24 cellular contexts compared by ENCODE assay signal in the genomic region with DNA sequence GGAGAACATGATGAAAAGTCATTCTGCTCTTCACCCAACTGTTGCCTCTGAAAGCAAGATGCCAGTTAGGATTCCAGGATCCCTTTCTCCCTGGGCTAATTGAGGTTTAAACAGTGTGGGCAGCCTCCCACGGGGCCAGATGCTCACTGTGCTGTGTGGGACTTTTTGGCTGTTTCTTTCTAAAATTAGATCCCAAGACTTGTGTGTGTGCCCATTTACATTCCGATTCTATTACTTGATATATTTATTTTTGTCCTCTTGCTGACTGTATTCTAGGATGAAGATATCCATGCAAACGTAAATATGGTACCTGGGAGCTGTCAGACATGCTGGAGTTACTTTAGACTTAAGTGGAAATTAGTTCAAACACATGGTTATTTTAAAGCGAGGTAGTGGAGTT. TPM values are rescaled to one million over a fixed set of nuclear protein-coding genes. Genes with fewer than 3 reads are reported as not detected.
A peak's percentile ranks its signal among the peaks of the same experiment; 100 is the strongest.
DNase-seq lines count a peak whose midpoint lies in the region; ATAC-seq, FAIRE-seq and TF ChIP-seq lines count a peak whose summit lies in the region.
"Had no signal": no experiment of that assay in that cellular context is flagged by ENCODE, and none has a peak within 500 bp of the region (broad histone marks: within the 10 kb centered on the region; RNA-seq: fewer than 3 reads in every experiment).

No MANE protein-coding gene starts in this region.

- peak; percentile 33 for DNase-seq in GM04503 (ENCODE audit: low read depth)
- DNase-seq in astrocyte (ENCODE audit: low read depth), result peak; percentile 53
- peak; percentile 42 for DNase-seq in hepatic stellate cell (ENCODE audit: low spot score)
- DNase-seq in activated T-cell treated with anti-CD3 and anti-CD28 coated beads, Interleukin-2, amount 50 U/mL, for 72 hours, result no peak
- DNase-seq in NOMO-1 treated with DMSO at 0.1 percent for 48 hours (lab: John Stamatoyannopoulos, UW; ENCODE audit: unreplicated experiment), result no peak
- DNase-seq: activated CD4-positive, alpha-beta T cell treated with anti-CD3 and anti-CD28 coated beads for 48 hours; activated naive CD8-positive, alpha-beta T cell treated with anti-CD3 and anti-CD28 coated beads, Interleukin-2, amount 10 ng/mL, durations not matched to agents 7 days and 5 days; AML-193; NCI-H1417 treated with DMSO at 0.1 percent for 48 hours; NCI-H69; SHP77; stimulated activated CD4-positive, alpha-beta T cell treated with anti-CD3 and anti-CD28 coated beads, Interleukin-1b, Interleukin-23, amount 100 ng/mL, for 48 hours; stimulated activated naive B cell treated with anti-CD40 and anti-IgM and Interleukin-4, amounts not matched to agents 10 μg/mL and 1 μg/mL and 100 μg/mL, for 72 hours; T-cell had no signal

- H3K4me3 ChIP-seq in astrocyte (ENCODE audit: insufficient read depth, low read depth, low read length) (no peak overlapping the region), stomach smooth muscle (ENCODE audit: low read length in 2 of 2) (no peak overlapping the region)
- H3K4me3 ChIP-seq: tibial nerve had no signal

- peak overlapping the region; percentile 21 for H3K27ac ChIP-seq in astrocyte (ENCODE audit: low read depth, low read length)
- H3K27ac ChIP-seq in stomach smooth muscle (ENCODE audit: low read length), result peak overlapping the region; percentile 55
- H3K27ac ChIP-seq: HL-60, parathyroid adenoma, tibial nerve had no signal

- no peak overlapping the region for H3K4me2 ChIP-seq in astrocyte (ENCODE audit: low read length)

- no peak for ATAC-seq in HG03175 (IDR thresholded peaks at IDR 0.05; ENCODE audit: unreplicated experiment)
- ATAC-seq in activated T-cell treated with anti-CD3 and anti-CD28 coated beads, Interleukin-2, amount 50 U/mL, for 72 hours (replicated peaks in 1 of 2), result no peak
- ATAC-seq: stimulated activated naive B cell treated with anti-CD40 and anti-IgM and Interleukin-4, amounts not matched to agents 10 μg/mL and 1 μg/mL and 100 μg/mL, for 72 hours; T-cell had no signal

- no peaks in the 10 kb centered on the region for H3K27me3 ChIP-seq in astrocyte (ENCODE audit: insufficient read depth, low read length)
- no peaks in the 10 kb centered on the region for H3K27me3 ChIP-seq in stomach smooth muscle (ENCODE audit: control insufficient read depth in 1 of 2, insufficient read depth in 2 of 2, low read length in 2 of 2)
- H3K27me3 ChIP-seq: tibial nerve had no signal

- H3K4me1 ChIP-seq in astrocyte (ENCODE audit: insufficient read depth, low read length) (peaks cover 5% of the 10 kb centered on the region), stomach smooth muscle (ENCODE audit: control insufficient read depth, insufficient read depth, low read length) (peaks cover 38% of the 10 kb centered on the region)
- H3K4me1 ChIP-seq: parathyroid adenoma had no signal

- no peak overlapping the region for H2AFZ ChIP-seq in astrocyte (ENCODE audit: low read depth, low read length)
- H2AFZ ChIP-seq: parathyroid adenoma had no signal

- H4K20me1 ChIP-seq in astrocyte (ENCODE audit: insufficient read depth, low read length), result peaks cover 6% of the 10 kb centered on the region

- H3K27ac Mint-ChIP-seq in astrocyte (ENCODE audit: unreplicated experiment), result no peak overlapping the region
- H3K27ac Mint-ChIP-seq in activated T-cell treated with anti-CD3 and anti-CD28 coated beads, Interleukin-2, amount 50 U/mL, for 72 hours, result no peak overlapping the region
- H3K27ac Mint-ChIP-seq: activated naive CD8-positive, alpha-beta T cell treated with anti-CD3 and anti-CD28 coated beads, Interleukin-2, amount 10 ng/mL, durations not matched to agents 7 days and 5 days; activated T-helper 2 cell treated with anti-CD3 and anti-CD28 coated beads, Interferon-gamma antibody, Interleukin-2, Interleukin-4, amounts not matched to agents 10 μg/mL and 5 μg/mL and 100 μg/mL, durations not matched to agents 14 hours and 24 hours and 36 hours; dendritic cell treated with granulocyte-macrophage colony-stimulating factor and Interleukin-4, amounts not matched to agents 40 ng/mL and 50 ng/mL, for 4 days; stimulated activated naive B cell treated with anti-CD40 and anti-IgM and Interleukin-4, amounts not matched to agents 10 μg/mL and 1 μg/mL and 100 μg/mL, for 72 hours; T-cell had no signal

- TF ChIP-seq CTCF in astrocyte (IDR thresholded peaks at IDR 0.05; ENCODE audit: insufficient read depth, low read depth, low read length), result no peak

- H3K4me3 Mint-ChIP-seq in astrocyte (ENCODE audit: unreplicated experiment), result no peak overlapping the region
- H3K4me3 Mint-ChIP-seq in activated T-cell treated with anti-CD3 and anti-CD28 coated beads, Interleukin-2, amount 50 U/mL, for 72 hours, result no peak overlapping the region
- H3K4me3 Mint-ChIP-seq: activated naive CD8-positive, alpha-beta T cell treated with anti-CD3 and anti-CD28 coated beads, Interleukin-2, amount 10 ng/mL, durations not matched to agents 7 days and 5 days; dendritic cell treated with granulocyte-macrophage colony-stimulating factor and Interleukin-4, amounts not matched to agents 40 ng/mL and 50 ng/mL, for 4 days; stimulated activated naive B cell treated with anti-CD40 and anti-IgM and Interleukin-4, amounts not matched to agents 10 μg/mL and 1 μg/mL and 100 μg/mL, for 72 hours; T-cell had no signal

- no peaks in the 10 kb centered on the region for H3K9me3 Mint-ChIP-seq in astrocyte (ENCODE audit: unreplicated experiment)
- no peaks in the 10 kb centered on the region for H3K9me3 Mint-ChIP-seq in activated T-cell treated with anti-CD3 and anti-CD28 coated beads, Interleukin-2, amount 50 U/mL, for 72 hours
- H3K9me3 Mint-ChIP-seq: activated naive CD8-positive, alpha-beta T cell treated with anti-CD3 and anti-CD28 coated beads, Interleukin-2, amount 10 ng/mL, durations not matched to agents 7 days and 5 days; activated T-helper 2 cell treated with anti-CD3 and anti-CD28 coated beads, Interferon-gamma antibody, Interleukin-2, Interleukin-4, amounts not matched to agents 10 μg/mL and 5 μg/mL and 100 μg/mL, durations not matched to agents 14 hours and 24 hours and 36 hours; dendritic cell treated with granulocyte-macrophage colony-stimulating factor and Interleukin-4, amounts not matched to agents 40 ng/mL and 50 ng/mL, for 4 days; nephron; stimulated activated naive B cell treated with anti-CD40 and anti-IgM and Interleukin-4, amounts not matched to agents 10 μg/mL and 1 μg/mL and 100 μg/mL, for 72 hours; T-cell had no signal

- H3K9ac ChIP-seq in astrocyte (ENCODE audit: low read length) (peak overlapping the region; percentile 16), stomach smooth muscle (ENCODE audit: low read length in 2 of 2) (no peak overlapping the region)
- H3K9ac ChIP-seq: parathyroid adenoma had no signal

- H3K79me2 ChIP-seq in astrocyte (ENCODE audit: insufficient read depth, low read length), result peaks cover 5% of the 10 kb centered on the region

- peaks cover 19% of the 10 kb centered on the region for H3K36me3 Mint-ChIP-seq in astrocyte (ENCODE audit: low read depth, unreplicated experiment)
- H3K36me3 Mint-ChIP-seq in activated T-cell treated with anti-CD3 and anti-CD28 coated beads, Interleukin-2, amount 50 U/mL, for 72 hours (ENCODE audit: insufficient read depth in 2 of 2), result no peaks in the 10 kb centered on the region

- H3K36me3 ChIP-seq in astrocyte (ENCODE audit: insufficient read depth, low read length) (peaks cover 10% of the 10 kb centered on the region), stomach smooth muscle (ENCODE audit: control insufficient read depth in 2 of 2, insufficient read depth in 2 of 2, low read length in 2 of 2) (peaks cover 14 to 16% of the 10 kb centered on the region in 2 donors)

- H3K9me3 ChIP-seq in astrocyte (ENCODE audit: insufficient read depth, low read depth, low read length) (no peaks in the 10 kb centered on the region), stomach smooth muscle (ENCODE audit: control insufficient read depth in 2 of 2, low read length in 2 of 2) (no peaks in the 10 kb centered on the region)
- H3K9me3 ChIP-seq: tibial nerve had no signal

- peaks cover 17% of the 10 kb centered on the region for H3K4me1 Mint-ChIP-seq in astrocyte (ENCODE audit: low read depth, unreplicated experiment)
- H3K4me1 Mint-ChIP-seq in activated T-cell treated with anti-CD3 and anti-CD28 coated beads, Interleukin-2, amount 50 U/mL, for 72 hours (ENCODE audit: low read depth), result peaks cover 12% of the 10 kb centered on the region

- FAIRE-seq in astrocyte (lab: Jason Lieb, UNC), result no peak
- FAIRE-seq: D721Med, TTC549 had no signal

- H3K27me3 Mint-ChIP-seq in astrocyte (ENCODE audit: low read depth, unreplicated experiment), result no peaks in the 10 kb centered on the region
- H3K27me3 Mint-ChIP-seq in activated T-cell treated with anti-CD3 and anti-CD28 coated beads, Interleukin-2, amount 50 U/mL, for 72 hours (ENCODE audit: low read depth), result no peaks in the 10 kb centered on the region
- H3K27me3 Mint-ChIP-seq: activated naive CD8-positive, alpha-beta T cell treated with anti-CD3 and anti-CD28 coated beads, Interleukin-2, amount 10 ng/mL, durations not matched to agents 7 days and 5 days; dendritic cell treated with granulocyte-macrophage colony-stimulating factor and Interleukin-4, amounts not matched to agents 40 ng/mL and 50 ng/mL, for 4 days; stimulated activated naive B cell treated with anti-CD40 and anti-IgM and Interleukin-4, amounts not matched to agents 10 μg/mL and 1 μg/mL and 100 μg/mL, for 72 hours; T-cell had no signal

RNA-seq across cellular contexts. Expression of gene IFT43, which starts 6.2 kb away (rescaled TPM):
- total RNA-seq in astrocyte, result 29.4 and 35.2 TPM in 2 replicates
- total RNA-seq in activated T-cell treated with anti-CD3 and anti-CD28 coated beads, Interleukin-2, amount 50 U/mL, for 72 hours, result 10 to 100 TPM; 10.4 to 12.2 TPM

RNA-seq across cellular contexts. Expression of gene TGFB3, which starts 10.0 kb away (rescaled TPM):
- 30.5 and 31.1 TPM in 2 replicates for total RNA-seq in astrocyte
- total RNA-seq in activated T-cell treated with anti-CD3 and anti-CD28 coated beads, Interleukin-2, amount 50 U/mL, for 72 hours, result 1 to 10 TPM; 5.5 to 9.3 TPM

Comparison
In these comparisons a context has a peak if more than half of its experiments do, and no peak if none do; other contexts are left out.
1. DNase-seq: peak in GM04503 (single experiment), astrocyte (single experiment) and hepatic stellate cell (single experiment); none in activated T-cell treated with anti-CD3 and anti-CD28 coated beads, Interleukin-2, amount 50 U/mL, for 72 hours (0 of 2) and NOMO-1 treated with DMSO at 0.1 percent for 48 hours (single experiment).